In genomic region chr12:79688376-79689040, GRCh38 we compare ENCODE assay signal across 8 cellular contexts. TPM values are rescaled to one million over a fixed set of nuclear protein-coding genes. Genes with fewer than 3 reads are reported as not detected.
A peak's percentile ranks its signal among the peaks of the same experiment; 100 is the strongest.
DNase-seq lines count a peak whose midpoint lies in the region; ATAC-seq, FAIRE-seq and TF ChIP-seq lines count a peak whose summit lies in the region.

No MANE protein-coding gene starts in this region.

- peak overlapping the region; percentile 96 for H3K4me3 ChIP-seq in GM12878

- DNase-seq in ELR (ENCODE audit: low read depth) = peak; percentile 19
- no peak for DNase-seq in GM12878 (ENCODE audit: low read depth, low spot score)
- DNase-seq in mesothelial cell of epicardium (ENCODE audit: low spot score in 2 of 2, unreplicated experiment in 2 of 2) = no peak
- DNase-seq in NCI-H524 (lab: John Stamatoyannopoulos, UW) = no peak
- no peak for DNase-seq in NCI-H226
- no peak for DNase-seq in activated CD4-positive, alpha-beta T cell treated with anti-CD3 and anti-CD28 coated beads for 1 hour

- TF ChIP-seq POLR2A in GM12878 (IDR thresholded peaks at IDR 0.05; ENCODE audit: low read depth, low read length) = no peak

- H3K79me2 ChIP-seq in GM12878 (ENCODE audit: control insufficient read depth, insufficient read depth, low read length) = peaks cover 64% of the 10 kb centered on the region

- TF ChIP-seq CTCF in GM12878 (IDR thresholded peaks at IDR 0.05 in 2 of 3, conservative IDR thresholded peaks at IDR 0.05 in 1 of 3; ENCODE audit: control insufficient read depth in 2 of 3, extremely low read depth in 1 of 3, insufficient read depth in 1 of 3, low read depth in 3 of 3, low read length in 3 of 3) (no peak), mesothelial cell of epicardium (IDR thresholded peaks at IDR 0.05; ENCODE audit: unreplicated experiment) (no peak)

- no peaks in the 10 kb centered on the region for H3K27me3 ChIP-seq in GM12878 (replicated peaks in 1 of 2; ENCODE audit: control insufficient read depth in 2 of 2, insufficient read depth in 2 of 2, low read length in 1 of 2)

- 0 out of 4 replicates have a peak, but pooled peaks of 1 of the 2 experiments have one; percentile 7 for TF ChIP-seq EP300 in GM12878 (IDR thresholded peaks at IDR 0.05; ENCODE audit: borderline replicate concordance in 1 of 2, control insufficient read depth in 1 of 2, low read depth in 2 of 2, low read length in 2 of 2)

- in situ Hi-C loops in GM12878 (cut with MboI) = loop anchor here (10.0 kb wide), 1 partner anchor 236 kb away; no protein-coding TSS in a partner anchor

- peak overlapping the region; percentile 94; the same call in 1 of the 2 replicates for H3K4me2 ChIP-seq in GM12878 (ENCODE audit: control insufficient read depth, insufficient read depth)

- H3K36me3 ChIP-seq in GM12878 (ENCODE audit: control insufficient read depth in 2 of 2, insufficient read depth in 2 of 2, low read length in 1 of 2) = no peaks in the 10 kb centered on the region

- BruUV-seq in GM12878 (replicated peaks; lab: Mats Ljungman, UMichigan) = no TSS peak

- POLR2A ChIA-PET in GM12878 (lab: Charles Lee) = interaction anchor here (0.7 to 4.6 kb wide), 9 partner anchors 9 to 245 kb away, joined by 3 to 29 read pairs (median 4); no protein-coding TSS in a partner anchor

- peak overlapping the region; percentile 89 for H3K9ac ChIP-seq in GM12878 (ENCODE audit: control insufficient read depth, insufficient read depth, low read length)

- 0% methylated on average over 6 of the region's 6 CpGs for WGBS in GM12878 (ENCODE audit: insufficient coverage, insufficient replicate concordance, low lambda C conversion rate, missing lambda C conversion rate)

- TF ChIP-seq RAD21 in GM12878 (IDR thresholded peaks at IDR 0.05; ENCODE audit: insufficient read depth, low read depth, low read length) = no peak

- H3K4me1 Mint-ChIP-seq in mesothelial cell of epicardium = peaks cover 60% of the 10 kb centered on the region

- peak overlapping the region; percentile 86 for H3K4me3 Mint-ChIP-seq in mesothelial cell of epicardium

- SMC1A ChIA-PET in GM12878 (lab: Charles Lee; ENCODE audit: uncharacterized antibody, unreplicated experiment) = interaction anchor here (0.6 to 6.8 kb wide), 20 partner anchors 9 to 603 kb away, joined by 3 to 55 read pairs (median 4); no protein-coding TSS in a partner anchor

- RAD21 ChIA-PET in GM12878 (lab: Charles Lee; ENCODE audit: unreplicated experiment) = interaction anchor here (0.9 to 6.9 kb wide), 15 partner anchors 9 to 281 kb away, joined by 3 to 70 read pairs (median 4); no protein-coding TSS in a partner anchor

- H3K27me3 Mint-ChIP-seq in mesothelial cell of epicardium (ENCODE audit: low read depth) = no peaks in the 10 kb centered on the region

- no peaks in the 10 kb centered on the region for H4K20me1 ChIP-seq in GM12878 (ENCODE audit: control insufficient read depth, insufficient read depth)

- FAIRE-seq in GM12878 (lab: Jason Lieb, UNC) = peak; percentile 35

- no peaks in the 10 kb centered on the region for H3K36me3 Mint-ChIP-seq in mesothelial cell of epicardium

- H3K27ac ChIP-seq in GM12878 (ENCODE audit: control insufficient read depth, insufficient read depth) = peak overlapping the region; percentile 86

- H2AFZ ChIP-seq in GM12878 (ENCODE audit: control insufficient read depth, low read depth, low read length) = peak overlapping the region; percentile 87

- H3K27ac Mint-ChIP-seq in mesothelial cell of epicardium = peak overlapping the region; percentile 92

- CTCF ChIA-PET in GM12878 (lab: Yijun Ruan, JAX) = interaction anchor here (0.6 to 4.6 kb wide), 14 partner anchors 9 to 278 kb away, joined by 3 to 27 read pairs (median 4); no protein-coding TSS in a partner anchor

- intact Hi-C loops in GM12878 (cut with micrococcal nuclease; ENCODE audit: unreplicated experiment) = loop anchor here (2.0 to 5.0 kb wide), 3 partner anchors 41 to 140 kb away; no protein-coding TSS in a partner anchor

- 0 out of 2 replicates have a peak, but pooled peaks cover 5% of the 10 kb centered on the region for H3K4me1 ChIP-seq in GM12878 (ENCODE audit: control insufficient read depth, insufficient read depth, low read length)

- H3K9me3 ChIP-seq in GM12878 (replicated peaks; ENCODE audit: control insufficient read depth, insufficient read depth, low read length) = no peaks in the 10 kb centered on the region

- ATAC-seq in HG02973 (IDR thresholded peaks at IDR 0.05; ENCODE audit: unreplicated experiment) (peak; percentile 22), GM12878 (peak; percentile 5), GM19328 (IDR thresholded peaks at IDR 0.05; ENCODE audit: unreplicated experiment) (no peak)

- no peaks in the 10 kb centered on the region for H3K9me3 Mint-ChIP-seq in mesothelial cell of epicardium

TF ChIP-seq in GM12878, 131 proteins besides CTCF, POLR2A, EP300 and RAD21:
- TF ChIP-seq ETV6 (conservative IDR thresholded peaks at IDR 0.05 in 1 of 2, IDR thresholded peaks at IDR 0.05 in 1 of 2; ENCODE audit: borderline replicate concordance in 1 of 2, low read depth in 1 of 2) (no peak), ZBTB40 (IDR thresholded peaks at IDR 0.05; ENCODE audit: borderline replicate concordance) (peak; percentile 71; the same call in 1 of the 2 replicates), KLF5 (IDR thresholded peaks at IDR 0.05; ENCODE audit: partially characterized antibody) (no peak), ASH2L (IDR thresholded peaks at IDR 0.05; ENCODE audit: borderline replicate concordance, low read depth) (0 out of 2 replicates have a peak, but pooled peaks have one; percentile 47), RUNX3 (IDR thresholded peaks at IDR 0.05; ENCODE audit: low read length) (peak; percentile 28), MTA2 (IDR thresholded peaks at IDR 0.05; ENCODE audit: low read depth) (0 out of 2 replicates have a peak, but pooled peaks have one; percentile 19), MEF2A (IDR thresholded peaks at IDR 0.05; ENCODE audit: insufficient read depth, low read depth, low read length) (peak; percentile 68; the same call in 1 of the 2 replicates), MEF2B (IDR thresholded peaks at IDR 0.05; ENCODE audit: partially characterized antibody, poor library complexity, severe bottlenecking) (peak; percentile 40), SPI1 (IDR thresholded peaks at IDR 0.05; ENCODE audit: borderline replicate concordance, insufficient read depth, low read depth, low read length) (peak; percentile 91), NFIC (IDR thresholded peaks at IDR 0.05; ENCODE audit: low read depth, low read length) (peak; percentile 38; the same call in 1 of the 2 replicates)

RNA-seq across cellular contexts. Expression of gene PAWR, which starts 2.3 kb away (rescaled TPM):
- total RNA-seq in GM12878 (2013; cell fraction: nucleolus; rRNA removed) = 153 and 161 TPM in 2 replicates
- 48.4 and 53.6 TPM in 2 replicates for total RNA-seq in GM12878 (2014; rRNA removed)
- total RNA-seq in GM12878 (2014; rRNA removed; fragmentation: Illumina TruSeq; extraction: Trizol) = 25.5 and 28.2 TPM in 2 replicates
- total RNA-seq in GM12878 (2021) = 69.5 and 70.6 TPM in 2 replicates
- 3.9 TPM for polyA plus RNA-seq in GM12878 (2011; ENCODE audit: low read depth)
- polyA plus RNA-seq in GM12878 (2011; rRNA removed) = 22.9 and 38.8 TPM in 2 replicates
- 5.2 and 7.5 TPM in 2 replicates for polyA plus RNA-seq in GM12878 (2011; cell fraction: cytosol; rRNA removed)
- polyA plus RNA-seq in GM12878 (2011; cell fraction: nucleus; rRNA removed) = 17.8 and 23.1 TPM in 2 replicates
- 12.4 and 13.4 TPM in 2 replicates for polyA plus RNA-seq in GM12878 (2012)
- polyA plus RNA-seq in GM12878 (2014; fragmentation: Illumina TruSeq; extraction: Trizol) = 19.3 and 29.4 TPM in 2 replicates
- 10 to 100 TPM in 1 of 2 experiments, 1 to 10 TPM in 1; 8.1 to 10.0 TPM for polyA plus RNA-seq in GM12878 (2014; fragmentation: Nextera tagmentation; extraction: Ambion mirVana)
- 32.5 and 34.9 TPM in 2 replicates for polyA plus RNA-seq in GM12878 (2014; rRNA removed)
- polyA plus RNA-seq in GM12878 (2016; fragmentation: Nextera tagmentation; extraction: Ambion mirVana) = 10 to 100 TPM; 18.5 to 27.7 TPM
- 10.3 and 14.3 TPM in 2 replicates for polyA minus RNA-seq in GM12878 (2011; rRNA and poly(A)+ RNA removed)
- 6.8 and 8.0 TPM in 2 replicates for polyA minus RNA-seq in GM12878 (2011; cell fraction: cytosol; rRNA and poly(A)+ RNA removed)
- 24.2 and 41.6 TPM in 2 replicates for polyA minus RNA-seq in GM12878 (2011; cell fraction: nucleus; rRNA and poly(A)+ RNA removed)
- 205 to 229 TPM (median 211 TPM) in 3 replicates for total RNA-seq in mesothelial cell of epicardium
